In genomic region chrX:23168291-23168690, GRCh38 we compare ENCODE assay signal across 6 cellular contexts.
"Had no signal": no experiment of that assay in that cellular context is flagged by ENCODE, and none has a peak within 500 bp of the region (broad histone marks: within the 10 kb centered on the region; RNA-seq: fewer than 3 reads in every experiment).

No MANE protein-coding gene starts in this region.

- H3K9ac ChIP-seq: KMS-11 had no signal

- H3K27ac ChIP-seq: HL-60, KMS-11 had no signal

- DNase-seq: Karpas-422, KBM-7, KG1 had no signal

- FAIRE-seq: HTR-8/SVneo had no signal

- H3K4me2 ChIP-seq: KMS-11 had no signal
